In genomic region chr5:95080026-95080425, GRCh38 we compare ENCODE assay signal across 13 cellular contexts.
DNase-seq lines count a peak whose midpoint lies in the region; ATAC-seq lines count a peak whose summit lies in the region.
"Had no signal": no experiment of that assay in that cellular context is flagged by ENCODE, and none has a peak within 500 bp of the region (broad histone marks: within the 10 kb centered on the region; RNA-seq: fewer than 3 reads in every experiment).

No MANE protein-coding gene starts in this region.

- no peaks in the 10 kb centered on the region for H3K27me3 ChIP-seq in right cardiac atrium (ENCODE audit: control insufficient read depth, insufficient read depth)
- H3K27me3 ChIP-seq in mucosa of rectum (ENCODE audit: control insufficient read depth in 2 of 2, insufficient read depth in 2 of 2, low read length in 2 of 2) = no peaks in the 10 kb centered on the region
- H3K27me3 ChIP-seq: foreskin keratinocyte, MG63 had no signal

- H3K27ac Mint-ChIP-seq in dendritic cell treated with granulocyte-macrophage colony-stimulating factor and Interleukin-4, amounts not matched to agents 40 ng/mL and 50 ng/mL, for 4 days = peak overlapping the region; percentile 71
- no peak overlapping the region for H3K27ac Mint-ChIP-seq in activated CD4-positive, alpha-beta T cell treated with anti-CD3 and anti-CD28 coated beads, Interleukin-2, amount 10 ng/mL, durations not matched to agents 24 days and 14 days
- H3K27ac Mint-ChIP-seq: activated T-helper 17 cell treated with anti-CD3 and anti-CD28 coated beads, Interleukin-2, amount 50 U/mL, for 72 hours had no signal

- H3K4me1 Mint-ChIP-seq in dendritic cell treated with granulocyte-macrophage colony-stimulating factor and Interleukin-4, amounts not matched to agents 40 ng/mL and 50 ng/mL, for 4 days (ENCODE audit: low read depth) = peaks cover 34% of the 10 kb centered on the region
- peaks cover 7% of the 10 kb centered on the region for H3K4me1 Mint-ChIP-seq in activated CD4-positive, alpha-beta T cell treated with anti-CD3 and anti-CD28 coated beads, Interleukin-2, amount 10 ng/mL, durations not matched to agents 24 days and 14 days

- intact Hi-C loops in right cardiac atrium (cut with DNase I) (no loop called here), Right ventricle myocardium inferior (cut with DNase I) (no loop called here)
- intact Hi-C loops in dendritic cell treated with granulocyte-macrophage colony-stimulating factor and Interleukin-4, amounts not matched to agents 40 ng/mL and 50 ng/mL, for 4 days (cut with micrococcal nuclease) = loop anchor here (5.0 kb wide), 1 partner anchor 53 kb away; no protein-coding TSS in a partner anchor
- intact Hi-C loops in activated CD4-positive, alpha-beta T cell treated with anti-CD3 and anti-CD28 coated beads, Interleukin-2, amount 10 ng/mL, durations not matched to agents 24 days and 14 days (cut with micrococcal nuclease) = no loop called here

- H3K27me3 Mint-ChIP-seq in dendritic cell treated with granulocyte-macrophage colony-stimulating factor and Interleukin-4, amounts not matched to agents 40 ng/mL and 50 ng/mL, for 4 days = no peaks in the 10 kb centered on the region
- H3K27me3 Mint-ChIP-seq in activated CD4-positive, alpha-beta T cell treated with anti-CD3 and anti-CD28 coated beads, Interleukin-2, amount 10 ng/mL, durations not matched to agents 24 days and 14 days = peaks cover 8% of the 10 kb centered on the region

- H3K36me3 Mint-ChIP-seq in dendritic cell treated with granulocyte-macrophage colony-stimulating factor and Interleukin-4, amounts not matched to agents 40 ng/mL and 50 ng/mL, for 4 days (ENCODE audit: low read depth) = no peaks in the 10 kb centered on the region
- no peaks in the 10 kb centered on the region for H3K36me3 Mint-ChIP-seq in activated CD4-positive, alpha-beta T cell treated with anti-CD3 and anti-CD28 coated beads, Interleukin-2, amount 10 ng/mL, durations not matched to agents 24 days and 14 days (ENCODE audit: low read depth)

- H3K27ac ChIP-seq in right cardiac atrium (ENCODE audit: low read length) (no peak overlapping the region), mucosa of rectum (ENCODE audit: low read depth in 2 of 2, low read length in 2 of 2) (no peak overlapping the region)
- H3K27ac ChIP-seq: foreskin keratinocyte had no signal

- no peaks in the 10 kb centered on the region for H3K9me3 ChIP-seq in right cardiac atrium (ENCODE audit: control insufficient read depth, low read length)
- no peaks in the 10 kb centered on the region for H3K9me3 ChIP-seq in mucosa of rectum (ENCODE audit: control insufficient read depth in 2 of 2, low read length in 2 of 2)
- H3K9me3 ChIP-seq: MG63 had no signal

- no peaks in the 10 kb centered on the region for H3K36me3 ChIP-seq in mucosa of rectum (ENCODE audit: control insufficient read depth in 2 of 2, insufficient read depth in 2 of 2, low read length in 2 of 2)
- H3K36me3 ChIP-seq: MG63 had no signal

- H3K4me3 ChIP-seq in right cardiac atrium (ENCODE audit: low read length) (peak overlapping the region; percentile 38), mucosa of rectum (ENCODE audit: low read length in 2 of 2) (peak overlapping the region; percentile 37 to 63)
- H3K4me3 ChIP-seq: MG63 had no signal

- DNase-seq in right cardiac atrium (no peak), Right ventricle myocardium inferior (ENCODE audit: missing footprints) (no peak), activated gamma-delta T cell (lab: John Stamatoyannopoulos, UW) (no peak)
- DNase-seq in activated CD4-positive, alpha-beta T cell treated with anti-CD3 and anti-CD28 coated beads, Interleukin-2, amount 10 ng/mL, durations not matched to agents 24 days and 14 days = no peak
- DNase-seq: activated CD4-positive, alpha-beta T cell treated with anti-CD3 and anti-CD28 coated beads, Interleukin-2, amount 50 U/mL, for 1 hour; DMS153; foreskin keratinocyte; MG63 had no signal

- peak overlapping the region; percentile 67 for H3K4me3 Mint-ChIP-seq in dendritic cell treated with granulocyte-macrophage colony-stimulating factor and Interleukin-4, amounts not matched to agents 40 ng/mL and 50 ng/mL, for 4 days
- H3K4me3 Mint-ChIP-seq in activated CD4-positive, alpha-beta T cell treated with anti-CD3 and anti-CD28 coated beads, Interleukin-2, amount 10 ng/mL, durations not matched to agents 24 days and 14 days = no peak overlapping the region
- H3K4me3 Mint-ChIP-seq: activated T-helper 17 cell treated with anti-CD3 and anti-CD28 coated beads, Interleukin-2, amount 50 U/mL, for 72 hours had no signal

- H3K9me3 Mint-ChIP-seq in dendritic cell treated with granulocyte-macrophage colony-stimulating factor and Interleukin-4, amounts not matched to agents 40 ng/mL and 50 ng/mL, for 4 days = no peaks in the 10 kb centered on the region
- no peaks in the 10 kb centered on the region for H3K9me3 Mint-ChIP-seq in activated CD4-positive, alpha-beta T cell treated with anti-CD3 and anti-CD28 coated beads, Interleukin-2, amount 10 ng/mL, durations not matched to agents 24 days and 14 days
- H3K9me3 Mint-ChIP-seq: activated T-helper 17 cell treated with anti-CD3 and anti-CD28 coated beads, Interleukin-2, amount 50 U/mL, for 72 hours had no signal

- H3K4me1 ChIP-seq in right cardiac atrium (ENCODE audit: control insufficient read depth, insufficient read depth, low read length) = no peaks in the 10 kb centered on the region
- H3K4me1 ChIP-seq in mucosa of rectum (ENCODE audit: control insufficient read depth in 2 of 2, insufficient read depth in 2 of 2, low read length in 2 of 2) = no peaks in the 10 kb centered on the region

- no peak for ATAC-seq in right cardiac atrium
- no peak for ATAC-seq in Right ventricle myocardium inferior
- ATAC-seq in HG02678 (IDR thresholded peaks at IDR 0.05; ENCODE audit: unreplicated experiment) = no peak
- ATAC-seq in GM19324 (IDR thresholded peaks at IDR 0.05; ENCODE audit: low FRiP score, unreplicated experiment) = no peak
- ATAC-seq: activated T-helper 17 cell treated with anti-CD3 and anti-CD28 coated beads, Interleukin-2, amount 50 U/mL, for 72 hours; foreskin keratinocyte had no signal

- no peak overlapping the region for H3K9ac ChIP-seq in mucosa of rectum (ENCODE audit: low read depth in 1 of 2, low read length in 2 of 2)
